In the genomic region with DNA sequence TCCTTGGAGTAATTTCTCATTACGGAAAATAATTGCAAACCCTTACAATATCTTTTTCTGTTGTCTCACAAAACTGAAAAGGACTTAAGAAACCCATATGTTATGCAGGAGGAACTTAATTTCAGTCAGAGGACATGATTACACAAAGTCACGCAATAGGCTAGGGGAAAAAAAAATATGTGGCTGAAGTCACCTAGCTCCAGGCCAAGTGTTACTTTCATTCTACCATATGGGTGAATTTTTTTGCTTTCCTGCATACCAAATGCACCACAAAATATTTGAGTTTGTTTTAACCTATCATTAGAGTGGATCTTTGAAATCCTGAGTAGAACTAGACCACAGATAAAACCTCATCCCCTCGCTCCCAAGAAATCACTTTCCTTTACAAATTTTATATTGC, we compare ENCODE assay signal across 17 cellular contexts.
"Had no signal": no experiment of that assay in that cellular context is flagged by ENCODE, and none has a peak within 500 bp of the region (broad histone marks: within the 10 kb centered on the region; RNA-seq: fewer than 3 reads in every experiment).

No MANE protein-coding gene starts in this region.

- H3K36me3 ChIP-seq: breast epithelium, heart left ventricle, transverse colon had no signal

- H3K27me3 ChIP-seq: breast epithelium, heart left ventricle, transverse colon had no signal

- ATAC-seq: activated CD8-positive, alpha-beta T cell treated with anti-CD3 and anti-CD28 coated beads for 36 hours; effector memory CD8-positive, alpha-beta T cell; heart left ventricle; right cardiac atrium had no signal

- H3K27ac ChIP-seq: breast epithelium, heart left ventricle, skin epidermis, transverse colon had no signal

- DNase-seq: activated B cell treated with CpG ODN at 0.5 μM for 24 hours; activated CD4-positive, alpha-beta T cell treated with anti-CD3 and anti-CD28 coated beads for 48 hours; activated CD8-positive, alpha-beta T cell treated with anti-CD3 and anti-CD28 coated beads for 36 hours; activated gamma-delta T cell treated with Interleukin-2 at 50 U/mL for 16 hours; anterior cingulate cortex; dermis blood vessel endothelial cell; effector memory CD8-positive, alpha-beta T cell; heart left ventricle; immature natural killer cell; nucleus accumbens; right cardiac atrium; stimulated activated CD4-positive, alpha-beta T cell treated with anti-CD3 and anti-CD28 coated beads, Interleukin-4, amount 100 ng/mL, for 24 hours; stimulated activated naive CD4-positive, alpha-beta T cell treated with Interleukin-2 at 50 U/mL for 16 hours; substantia nigra; transverse colon had no signal

- H3K9me3 ChIP-seq: breast epithelium, heart left ventricle, transverse colon had no signal

- H3K4me3 ChIP-seq: breast epithelium, heart left ventricle, skin epidermis, transverse colon had no signal

- H3K4me1 ChIP-seq: breast epithelium, heart left ventricle, transverse colon had no signal
